In genomic region chr7:101166909-101167644, GRCh38 we compare ENCODE assay signal across 12 cellular contexts. TPM values are rescaled to one million over a fixed set of nuclear protein-coding genes. Genes with fewer than 3 reads are reported as not detected.
A peak's percentile ranks its signal among the peaks of the same experiment; 100 is the strongest.
DNase-seq lines count a peak whose midpoint lies in the region; ATAC-seq, FAIRE-seq and TF ChIP-seq lines count a peak whose summit lies in the region.
"Had no signal": no experiment of that assay in that cellular context is flagged by ENCODE, and none has a peak within 500 bp of the region (broad histone marks: within the 10 kb centered on the region; RNA-seq: fewer than 3 reads in every experiment).

No MANE protein-coding gene starts in this region.

- no peak for ATAC-seq in GM18517 (IDR thresholded peaks at IDR 0.05; ENCODE audit: unreplicated experiment)
- no peak for ATAC-seq in GM19324 (IDR thresholded peaks at IDR 0.05; ENCODE audit: low FRiP score, unreplicated experiment)
- ATAC-seq: naive thymus-derived CD8-positive, alpha-beta T cell had no signal

- no peak overlapping the region for H4K91ac ChIP-seq in H9 (ENCODE audit: insufficient read length, low read depth, low read length)

- H3K14ac ChIP-seq in H9 (ENCODE audit: insufficient read depth, low read length), result no peak overlapping the region

- peak overlapping the region in 4 of 11 experiments; percentile 25 to 74 (median 62); a peak in 6 of 22 replicates for H3K27ac ChIP-seq in BLaER1 treated with 17β-estradiol and CSF1 and Interleukin-3, amounts not matched to agents 10 nM and 100 nM
- H3K27ac ChIP-seq in H9 (ENCODE audit: insufficient read length, low read depth, low read length) (no peak overlapping the region), iPS-20b (ENCODE audit: low read length) (no peak overlapping the region), testis (no peak overlapping the region)
- H3K27ac ChIP-seq: HL-60 had no signal

- no CpG with 5 or more reads among the region's 19 CpGs for WGBS in H9 (ENCODE audit: extremely low coverage, insufficient read length, low lambda C conversion rate)
- 1% methylated on average over 19 of the region's 19 CpGs for WGBS in testis, 2 donors

- H3K36me3 Mint-ChIP-seq in H9 (ENCODE audit: insufficient read depth in 1 of 3, low read depth in 3 of 3), result no peaks in the 10 kb centered on the region

- TF ChIP-seq CTCF in H9 (conservative IDR thresholded peaks at IDR 0.05) (no peak), testis (IDR thresholded peaks at IDR 0.05) (no peak)

- H2BK12ac ChIP-seq in H9 (ENCODE audit: insufficient read length, low read depth, low read length), result no peak overlapping the region

- H2BK5ac ChIP-seq in H9 (ENCODE audit: insufficient read length, low read length), result no peak overlapping the region

- no peak overlapping the region for H3K4ac ChIP-seq in H9 (ENCODE audit: low read depth, low read length)

- peaks cover 73% of the 10 kb centered on the region for H3K27me3 Mint-ChIP-seq in H9 (ENCODE audit: low read depth)

- no peak overlapping the region for H4K8ac ChIP-seq in H9 (replicated peaks; ENCODE audit: insufficient read length, low read depth, low read length)

- H3K27me3 ChIP-seq in BLaER1 treated with 17β-estradiol and CSF1 and Interleukin-3, amounts not matched to agents 10 nM and 100 nM, result peaks cover 74 to 84% (median 80%) of the 10 kb centered on the region in 11 experiments
- peaks cover 33% of the 10 kb centered on the region for H3K27me3 ChIP-seq in H9 (ENCODE audit: insufficient read depth, low read length)
- H3K27me3 ChIP-seq in iPS-20b (ENCODE audit: insufficient read depth, low read length), result peaks cover 94% of the 10 kb centered on the region
- no peaks in the 10 kb centered on the region for H3K27me3 ChIP-seq in testis

- H2BK120ac ChIP-seq in H9 (ENCODE audit: low read depth, low read length, poor library complexity, severe bottlenecking), result no peak overlapping the region

- intact Hi-C loops in testis (cut with DNase I; ENCODE audit: low total_unique reads), result loop anchor here (10.0 kb wide), 1 partner anchor 118 kb away; no protein-coding TSS in a partner anchor

- no peaks in the 10 kb centered on the region for H3K79me1 ChIP-seq in H9 (ENCODE audit: insufficient read depth, low read depth, low read length, poor library complexity, severe bottlenecking)

- peaks cover 55% of the 10 kb centered on the region for H3K23me2 ChIP-seq in H9 (ENCODE audit: insufficient read length, low read depth, low read length, poor library complexity, severe bottlenecking)

- no peak overlapping the region for H4K5ac ChIP-seq in H9 (ENCODE audit: insufficient read length, low read depth, low read length)

- peaks cover 78 to 94% (median 88%) of the 10 kb centered on the region in 10 experiments for H3K4me1 ChIP-seq in BLaER1 treated with 17β-estradiol and CSF1 and Interleukin-3, amounts not matched to agents 10 nM and 100 nM
- H3K4me1 ChIP-seq in H9 (ENCODE audit: insufficient read depth, low read length) (peaks cover 18% of the 10 kb centered on the region; the same call in 1 of the 2 replicates), iPS-20b (ENCODE audit: insufficient read depth, low read length) (peaks cover 34% of the 10 kb centered on the region), testis (peaks cover 20% of the 10 kb centered on the region)

- no peak overlapping the region for H2AFZ ChIP-seq in H9 (ENCODE audit: low read length)

- no peaks in the 10 kb centered on the region for H3K36me3 ChIP-seq in BLaER1 treated with 17β-estradiol and CSF1 and Interleukin-3, amounts not matched to agents 10 nM and 100 nM
- no peaks in the 10 kb centered on the region for H3K36me3 ChIP-seq in iPS-20b (ENCODE audit: insufficient read depth, low read depth, low read length)
- H3K36me3 ChIP-seq in testis (ENCODE audit: low read depth, missing control alignments), result no peaks in the 10 kb centered on the region

- peak overlapping the region; percentile 70 to 100 (median 98) for H3K4me2 ChIP-seq in BLaER1 treated with 17β-estradiol and CSF1 and Interleukin-3, amounts not matched to agents 10 nM and 100 nM
- H3K4me2 ChIP-seq in H9 (ENCODE audit: insufficient read depth, insufficient read length, low read length), result peak overlapping the region; percentile 63

- no peaks in the 10 kb centered on the region for H3K9me3 Mint-ChIP-seq in H9
- H3K9me3 Mint-ChIP-seq: naive thymus-derived CD8-positive, alpha-beta T cell had no signal

- H3K79me2 ChIP-seq in H9 (ENCODE audit: insufficient read depth, low read length), result no peaks in the 10 kb centered on the region

- H3K9me3 ChIP-seq in BLaER1 treated with 17β-estradiol and CSF1 and Interleukin-3, amounts not matched to agents 10 nM and 100 nM (replicated peaks in 1 of 11), result peaks cover 0 to 1% (median under 1%) of the 10 kb centered on the region in 11 experiments; a peak in 7 of 22 replicates
- no peaks in the 10 kb centered on the region for H3K9me3 ChIP-seq in H9 (ENCODE audit: control insufficient read depth, low read depth, low read length)
- H3K9me3 ChIP-seq in iPS-20b (ENCODE audit: insufficient read depth, low read depth, low read length), result no peaks in the 10 kb centered on the region
- H3K9me3 ChIP-seq in testis, result no peaks in the 10 kb centered on the region

- peak overlapping the region; percentile 82 to 87 for H3K4me3 Mint-ChIP-seq in H9

- peak overlapping the region; percentile 21 to 48 (median 32); a peak in 12 of 20 replicates for H3K4me3 ChIP-seq in BLaER1 treated with 17β-estradiol and CSF1 and Interleukin-3, amounts not matched to agents 10 nM and 100 nM
- H3K4me3 ChIP-seq in iPS-20b (ENCODE audit: low read length), result peak overlapping the region; percentile 75
- H3K4me3 ChIP-seq in testis, result no peak overlapping the region

- H2BK20ac ChIP-seq in H9 (ENCODE audit: low read depth, low read length, poor library complexity, severe bottlenecking), result no peak overlapping the region

- in situ Hi-C loops in SK-MEL-5 (cut with HindIII; ENCODE audit: low pct_unique_long_range_greater_than_20kb, low sequenced_read_pairs), result no loop called here

- H3K27ac Mint-ChIP-seq in H9, result peak overlapping the region in 1 of 3 experiments; percentile 91; a peak in 2 of 7 replicates

- H2AK5ac ChIP-seq in H9 (ENCODE audit: insufficient read length, low read length), result no peak overlapping the region

- H2BK15ac ChIP-seq in H9 (ENCODE audit: low read depth, low read length), result no peak overlapping the region

- no peak overlapping the region for H3K23ac ChIP-seq in H9 (ENCODE audit: insufficient read length, low read depth, low read length)

- H3K4me1 Mint-ChIP-seq in H9, result peaks cover 62 to 72% of the 10 kb centered on the region in 2 experiments

- DNase-seq in H9 (peak; percentile 88), SK-MEL-5 (ENCODE audit: low read depth, low spot score) (peak; percentile 88), testis (no peak), GM12891 (ENCODE audit: insufficient read length, low spot score) (no peak)
- DNase-seq: activated effector memory CD4-positive, alpha-beta T cell treated with Interleukin-2 at 50 U/mL for 16 hours; naive thymus-derived CD8-positive, alpha-beta T cell; substantia nigra had no signal

- no peak for TF ChIP-seq POLR2A in testis (IDR thresholded peaks at IDR 0.05)
- no peak for TF ChIP-seq POLR2A in GM12891 (IDR thresholded peaks at IDR 0.05; ENCODE audit: low read depth, low read length)

- H3K9ac ChIP-seq in BLaER1 treated with 17β-estradiol and CSF1 and Interleukin-3, amounts not matched to agents 10 nM and 100 nM, result peak overlapping the region in 4 of 11 experiments; percentile 37 to 67 (median 58); a peak in 6 of 22 replicates
- no peak overlapping the region for H3K9ac ChIP-seq in H9 (ENCODE audit: extremely low read depth, insufficient read length, low read length)
- no peak overlapping the region; the same call in 1 of the 2 replicates for H3K9ac ChIP-seq in iPS-20b (ENCODE audit: low read depth, low read length)

- H4K20me1 ChIP-seq in BLaER1 treated with 17β-estradiol and CSF1 and Interleukin-3, amounts not matched to agents 10 nM and 100 nM, result peaks cover 0 to 57% (median 32%) of the 10 kb centered on the region in 11 experiments; a peak in 20 of 22 replicates
- no peaks in the 10 kb centered on the region for H4K20me1 ChIP-seq in H9 (ENCODE audit: control insufficient read depth, insufficient read depth, insufficient read length)

- H3T11ph ChIP-seq in H9 (ENCODE audit: low read length), result no peak overlapping the region

- H3K56ac ChIP-seq in H9 (ENCODE audit: insufficient read length, low read depth, low read length), result no peak overlapping the region

- no peak overlapping the region for H3K18ac ChIP-seq in H9 (ENCODE audit: insufficient read length, low read depth, low read length)

- no peak for FAIRE-seq in GM12891 (lab: Jason Lieb, UNC)

RNA-seq across cellular contexts. Expression of gene VGF, which starts 1.7 kb away (rescaled TPM):
- total RNA-seq in H9 (2021) (37.1 and 39.1 TPM in 2 replicates), testis (1 to 10 TPM; 1.2 to 2.3 TPM)
- total RNA-seq in SK-MEL-5 (2014; rRNA removed; shearing (Covaris generic)), result 848 and 983 TPM in 2 replicates
- 5,294 and 5,718 TPM in 2 replicates for polyA plus RNA-seq in SK-MEL-5 (2015; cell fraction: cytosol; rRNA removed)
- 511 and 943 TPM in 2 replicates for polyA plus RNA-seq in SK-MEL-5 (2015; cell fraction: nucleus; rRNA removed)
- polyA plus RNA-seq in testis (ENCODE audit: insufficient read depth, low read depth, low replicate concordance), result 0.87 TPM
- 0.06 TPM for polyA plus RNA-seq in GM12891 (2012; ENCODE audit: low read depth, missing spikeins)
- total RNA-seq: naive thymus-derived CD8-positive, alpha-beta T cell had no signal
- polyA plus RNA-seq: naive thymus-derived CD8-positive, alpha-beta T cell had no signal

RNA-seq across cellular contexts. Expression of gene AP1S1, which starts 12.8 kb away (rescaled TPM):
- 65.2 and 73.0 TPM in 2 replicates for total RNA-seq in H9 (2021)
- total RNA-seq in SK-MEL-5 (2014; rRNA removed; shearing (Covaris generic)), result 329 and 367 TPM in 2 replicates
- polyA plus RNA-seq in SK-MEL-5 (2015; cell fraction: cytosol; rRNA removed), result 221 and 277 TPM in 2 replicates
- 105 and 125 TPM in 2 replicates for polyA plus RNA-seq in SK-MEL-5 (2015; cell fraction: nucleus; rRNA removed)
- total RNA-seq in testis, result 10 to 100 TPM; 31.7 to 54.8 TPM
- 46.3 TPM for polyA plus RNA-seq in testis (ENCODE audit: insufficient read depth, low read depth, low replicate concordance)
- 73.3 TPM for polyA plus RNA-seq in GM12891 (2012; ENCODE audit: low read depth, missing spikeins)

RNA-seq across cellular contexts. Expression of gene NAT16, which starts 13.0 kb away (rescaled TPM):
- 0.50 and 0.88 TPM in 2 replicates for total RNA-seq in H9 (2021)
- total RNA-seq in SK-MEL-5 (2014; rRNA removed; shearing (Covaris generic)), result 1.5 and 3.9 TPM in 2 replicates
- polyA plus RNA-seq in SK-MEL-5 (2015; cell fraction: cytosol; rRNA removed), result 28.7 and 33.0 TPM in 2 replicates
- polyA plus RNA-seq in SK-MEL-5 (2015; cell fraction: nucleus; rRNA removed), result 57.6 and 61.1 TPM in 2 replicates
- under 1 TPM; 0.31 to 0.50 TPM for total RNA-seq in testis
- 0.26 TPM for polyA plus RNA-seq in testis (ENCODE audit: insufficient read depth, low read depth, low replicate concordance)
- not detected for polyA plus RNA-seq in GM12891 (2012; ENCODE audit: low read depth, missing spikeins)
- total RNA-seq: naive thymus-derived CD8-positive, alpha-beta T cell had no signal
- polyA plus RNA-seq: naive thymus-derived CD8-positive, alpha-beta T cell had no signal

RNA-seq across cellular contexts. Expression of gene MOGAT3, which starts 33.8 kb away (rescaled TPM):
- 0.11 and 0.15 TPM in 2 replicates for total RNA-seq in H9 (2021)
- not detected in 2 replicates for total RNA-seq in SK-MEL-5 (2014; rRNA removed; shearing (Covaris generic))
- not detected in 2 replicates for polyA plus RNA-seq in SK-MEL-5 (2015; cell fraction: cytosol; rRNA removed)
- polyA plus RNA-seq in SK-MEL-5 (2015; cell fraction: nucleus; rRNA removed), result not detected in 2 replicates
- not detected for total RNA-seq in testis
- polyA plus RNA-seq in testis (ENCODE audit: insufficient read depth, low read depth, low replicate concordance), result not detected
- polyA plus RNA-seq in GM12891 (2012; ENCODE audit: low read depth, missing spikeins), result not detected
- total RNA-seq: naive thymus-derived CD8-positive, alpha-beta T cell had no signal
- polyA plus RNA-seq: naive thymus-derived CD8-positive, alpha-beta T cell had no signal

RNA-seq across cellular contexts. Expression of gene SERPINE1, which starts 40.2 kb away (rescaled TPM):
- total RNA-seq in H9 (2021) (11.5 and 13.0 TPM in 2 replicates), testis (1 to 10 TPM; 5.6 to 5.8 TPM)
- 0.27 TPM in 1 of 2 replicates, not detected in the other for total RNA-seq in SK-MEL-5 (2014; rRNA removed; shearing (Covaris generic))
- polyA plus RNA-seq in SK-MEL-5 (2015; cell fraction: cytosol; rRNA removed), result 0.42 and 0.47 TPM in 2 replicates
- 0.36 TPM in 1 of 2 replicates, not detected in the other for polyA plus RNA-seq in SK-MEL-5 (2015; cell fraction: nucleus; rRNA removed)
- 7.6 TPM for polyA plus RNA-seq in testis (ENCODE audit: insufficient read depth, low read depth, low replicate concordance)
- 0.47 TPM for polyA plus RNA-seq in GM12891 (2012; ENCODE audit: low read depth, missing spikeins)
- polyA plus RNA-seq: naive thymus-derived CD8-positive, alpha-beta T cell had no signal

Comparison
In these comparisons a context has a peak if more than half of its experiments do, and no peak if none do; other contexts are left out.
1. H3K4me3 ChIP-seq: peak in BLaER1 treated with 17β-estradiol and CSF1 and Interleukin-3, amounts not matched to agents 10 nM and 100 nM (10 of 10) and iPS-20b (single experiment); none in testis (0 of 2).
2. DNase-seq: peak in H9 (single experiment) and SK-MEL-5 (single experiment); none in testis (single experiment) and GM12891 (single experiment).
3. RNA of gene VGF, which starts 1.7 kb away (total RNA-seq): 848 to 983 TPM in SK-MEL-5; 37.1 to 39.1 TPM in H9 and 1.2 to 2.3 TPM in testis; every median in the first group is over 10 times any median in the second.